1 cellular context compared by ENCODE assay signal in the genomic region with DNA sequence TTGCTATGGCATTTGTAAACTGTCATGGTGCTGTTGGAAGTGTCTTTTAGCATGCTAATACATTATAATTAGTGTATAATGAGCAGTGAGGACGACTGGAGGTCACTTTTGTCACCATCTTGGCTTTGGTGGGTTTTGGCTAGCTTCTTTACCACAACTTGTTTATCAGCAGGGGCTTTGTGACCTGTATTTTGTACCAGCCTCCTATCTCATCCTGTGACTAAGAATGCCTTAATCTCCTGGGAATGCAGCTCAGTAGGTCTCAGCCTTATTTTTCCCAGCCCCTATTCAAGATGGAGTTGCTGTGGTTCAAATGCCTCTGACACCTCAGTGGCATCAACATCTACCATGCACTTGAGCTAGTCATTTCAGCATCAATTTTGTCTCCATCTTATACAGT.
TF ChIP-seq lines count a peak whose summit lies in the region.

No MANE protein-coding gene starts in this region.

TF ChIP-seq in endothelial cell of umbilical vein, 7 proteins besides CTCF, POLR2A, EP300 and RAD21:
- TF ChIP-seq POLR2AphosphoS5 (IDR thresholded peaks at IDR 0.05; ENCODE audit: insufficient read depth, low read depth, low read length), result no peak
- TF ChIP-seq JUN (IDR thresholded peaks at IDR 0.05; ENCODE audit: borderline replicate concordance, insufficient read depth, insufficient read length, low read depth), result no peak
- TF ChIP-seq EZH2 (IDR thresholded peaks at IDR 0.05; ENCODE audit: borderline replicate concordance, low read depth, low read length, severe bottlenecking), result no peak
- peak; percentile 78 for TF ChIP-seq GATA2 (IDR thresholded peaks at IDR 0.05; ENCODE audit: insufficient read depth, insufficient read length, low read depth, low read length)
- TF ChIP-seq FOS (IDR thresholded peaks at IDR 0.05; ENCODE audit: borderline replicate concordance, insufficient read depth, low read length), result peak; percentile 12
